ENCODE assay signal across 20 cellular contexts in genomic region chr10:54900584-54900983, GRCh38.
DNase-seq lines count a peak whose midpoint lies in the region; ATAC-seq, FAIRE-seq and TF ChIP-seq lines count a peak whose summit lies in the region.
"Had no signal": no experiment of that assay in that cellular context is flagged by ENCODE, and none has a peak within 500 bp of the region (broad histone marks: within the 10 kb centered on the region; RNA-seq: fewer than 3 reads in every experiment).

No MANE protein-coding gene starts in this region.

- in situ Hi-C loops in GM12878 (cut with MboI) = no loop called here

- RAD21 ChIA-PET in GM12878 (lab: Charles Lee; ENCODE audit: unreplicated experiment) = no interaction called here

- no peaks in the 10 kb centered on the region for H4K20me1 ChIP-seq in GM12878 (ENCODE audit: control insufficient read depth, insufficient read depth)

- no peak overlapping the region for H3K4me3 ChIP-seq in GM12878
- no peak overlapping the region for H3K4me3 ChIP-seq in foreskin fibroblast (ENCODE audit: low read depth in 1 of 2, low read length in 2 of 2)
- H3K4me3 ChIP-seq in coronary artery = no peak overlapping the region
- H3K4me3 ChIP-seq: heart left ventricle, lung, skin epidermis, thyroid gland had no signal

- CTCF ChIA-PET in GM12878 (lab: Yijun Ruan, JAX) = no interaction called here

- no peaks in the 10 kb centered on the region for H3K79me2 ChIP-seq in GM12878 (ENCODE audit: control insufficient read depth, insufficient read depth, low read length)

- no peak overlapping the region for H3K4me2 ChIP-seq in GM12878 (ENCODE audit: control insufficient read depth, insufficient read depth)

- TF ChIP-seq CTCF in GM12878 (IDR thresholded peaks at IDR 0.05 in 2 of 3, conservative IDR thresholded peaks at IDR 0.05 in 1 of 3; ENCODE audit: control insufficient read depth in 2 of 3, extremely low read depth in 1 of 3, insufficient read depth in 1 of 3, low read depth in 3 of 3, low read length in 3 of 3) = no peak
- no peak for TF ChIP-seq CTCF in foreskin fibroblast (IDR thresholded peaks at IDR 0.05; ENCODE audit: low read depth, low read length)
- TF ChIP-seq CTCF in coronary artery (IDR thresholded peaks at IDR 0.05) = no peak

- no peak overlapping the region for H3K27ac ChIP-seq in GM12878 (ENCODE audit: control insufficient read depth, insufficient read depth)
- H3K27ac ChIP-seq in coronary artery = no peak overlapping the region
- H3K27ac ChIP-seq: heart left ventricle, skin epidermis, thyroid gland had no signal

- TF ChIP-seq RAD21 in GM12878 (IDR thresholded peaks at IDR 0.05; ENCODE audit: insufficient read depth, low read depth, low read length) = no peak

- no peak for FAIRE-seq in GM12878 (lab: Jason Lieb, UNC)

- 0% methylated on average over 1 of the region's 1 CpG for WGBS in GM12878 (ENCODE audit: insufficient coverage, insufficient replicate concordance, low lambda C conversion rate, missing lambda C conversion rate)

- no peak overlapping the region for H2AFZ ChIP-seq in GM12878 (ENCODE audit: control insufficient read depth, low read depth, low read length)

- no peaks in the 10 kb centered on the region for H3K27me3 ChIP-seq in GM12878 (replicated peaks in 1 of 2; ENCODE audit: control insufficient read depth in 2 of 2, insufficient read depth in 2 of 2, low read length in 1 of 2)
- H3K27me3 ChIP-seq: BE2C, heart left ventricle, thyroid gland had no signal

- TF ChIP-seq EP300 in GM12878 (IDR thresholded peaks at IDR 0.05; ENCODE audit: borderline replicate concordance in 1 of 2, control insufficient read depth in 1 of 2, low read depth in 2 of 2, low read length in 2 of 2) = no peak

- ATAC-seq in GM18909 (IDR thresholded peaks at IDR 0.05; ENCODE audit: poor library complexity, unreplicated experiment) (peak; percentile 47), HG02678 (IDR thresholded peaks at IDR 0.05; ENCODE audit: unreplicated experiment) (peak; percentile 52), HG03103 (IDR thresholded peaks at IDR 0.05; ENCODE audit: low read depth, unreplicated experiment) (peak; percentile 61), GM12878 (peak; percentile 83)
- ATAC-seq: heart left ventricle; naive thymus-derived CD8-positive, alpha-beta T cell had no signal

- SMC1A ChIA-PET in GM12878 (lab: Charles Lee; ENCODE audit: uncharacterized antibody, unreplicated experiment) = no interaction called here

- no TSS peak for BruUV-seq in GM12878 (replicated peaks; lab: Mats Ljungman, UMichigan)

- DNase-seq in GM12878 (ENCODE audit: low read depth, low spot score) (peak; percentile 9), foreskin fibroblast (no peak), NCI-H446 treated with DMSO at 0.1 percent for 48 hours (lab: John Stamatoyannopoulos, UW) (no peak), coronary artery (ENCODE audit: low spot score) (no peak)
- DNase-seq: activated B cell treated with CpG ODN at 0.5 μM for 24 hours; BE2C; central memory CD4-positive, alpha-beta T cell; effector CD8-positive, alpha-beta T cell; GDM1; heart left ventricle; HFFc6; naive thymus-derived CD8-positive, alpha-beta T cell; NCI-H1694 treated with DMSO at 0.1 percent for 48 hours; Right ventricle myocardium superior; thyroid gland had no signal

- no peaks in the 10 kb centered on the region for H3K36me3 ChIP-seq in GM12878 (ENCODE audit: control insufficient read depth in 2 of 2, insufficient read depth in 2 of 2, low read length in 1 of 2)
- H3K36me3 ChIP-seq: BE2C, heart left ventricle, thyroid gland had no signal

- POLR2A ChIA-PET in GM12878 (lab: Charles Lee) = no interaction called here

- H3K4me1 ChIP-seq in GM12878 (ENCODE audit: control insufficient read depth, insufficient read depth, low read length) = no peaks in the 10 kb centered on the region
- H3K4me1 ChIP-seq: heart left ventricle had no signal

- intact Hi-C loops in GM12878 (cut with micrococcal nuclease; ENCODE audit: unreplicated experiment) = no loop called here

- TF ChIP-seq POLR2A in GM12878 (IDR thresholded peaks at IDR 0.05; ENCODE audit: low read depth, low read length) = no peak

- no peak overlapping the region for H3K9ac ChIP-seq in GM12878 (ENCODE audit: control insufficient read depth, insufficient read depth, low read length)

- H3K9me3 ChIP-seq in GM12878 (replicated peaks; ENCODE audit: control insufficient read depth, insufficient read depth, low read length) = no peaks in the 10 kb centered on the region
- H3K9me3 ChIP-seq: BE2C, heart left ventricle, thyroid gland had no signal

TF ChIP-seq in GM12878, 131 proteins besides CTCF, POLR2A, EP300 and RAD21:
- peak; percentile 20; the same call in 1 of the 2 replicates for TF ChIP-seq JUNB (IDR thresholded peaks at IDR 0.05)
- TF ChIP-seq NR2C2 (IDR thresholded peaks at IDR 0.05; ENCODE audit: borderline replicate concordance, control insufficient read depth, insufficient read length, low read depth) = no peak
